Comparison of ENCODE assay signal across 1 cellular context in the genomic region with DNA sequence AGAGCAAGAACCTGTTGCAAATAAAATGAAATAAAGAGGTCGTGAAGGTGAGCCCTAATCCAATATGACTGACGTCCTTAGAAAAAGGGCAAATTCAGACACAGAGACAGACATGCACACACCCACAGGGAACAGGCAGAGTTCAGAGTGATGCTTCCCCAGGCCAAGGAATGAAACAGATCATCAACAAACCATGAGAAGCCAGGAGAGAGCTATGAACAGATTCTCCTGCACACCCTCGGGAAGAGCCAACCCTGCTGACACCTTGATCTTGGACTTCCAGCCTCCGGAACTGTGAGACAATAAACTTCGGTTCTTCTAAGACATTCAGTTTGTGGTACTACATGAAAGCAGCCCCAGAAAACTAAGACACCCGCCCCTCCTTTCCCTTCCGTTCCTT.
A peak's percentile ranks its signal among the peaks of the same experiment; 100 is the strongest.
TF ChIP-seq lines count a peak whose summit lies in the region.

No MANE protein-coding gene starts in this region.

TF ChIP-seq in HEK293, 187 proteins besides CTCF, POLR2A, EP300 and RAD21:
- TF ChIP-seq ZBTB48 (tag by site-specific recombination; IDR thresholded peaks at IDR 0.05) (no peak), ZNF548 (tag by site-specific recombination; IDR thresholded peaks at IDR 0.05) (peak; percentile 89), ZNF830 (tag by site-specific recombination; IDR thresholded peaks at IDR 0.05; ENCODE audit: low read depth) (no peak)
